Comparison of ENCODE assay signal across 7 cellular contexts in genomic region chr2:118834901-118835738, GRCh38. TPM values are rescaled to one million over a fixed set of nuclear protein-coding genes. Genes with fewer than 3 reads are reported as not detected.
DNase-seq lines count a peak whose midpoint lies in the region; ATAC-seq and TF ChIP-seq lines count a peak whose summit lies in the region.

No MANE protein-coding gene starts in this region.

- ATAC-seq in body of pancreas (peak; percentile 57), HG02884 (IDR thresholded peaks at IDR 0.05; ENCODE audit: unreplicated experiment) (no peak)
- ATAC-seq in stimulated activated naive B cell treated with anti-CD40 and anti-IgM and Interleukin-4, amounts not matched to agents 10 μg/mL and 1 μg/mL and 100 μg/mL, for 72 hours (replicated peaks): no peak

- H3K27me3 Mint-ChIP-seq in stimulated activated naive B cell treated with anti-CD40 and anti-IgM and Interleukin-4, amounts not matched to agents 10 μg/mL and 1 μg/mL and 100 μg/mL, for 72 hours: peaks cover 76 to 97% of the 10 kb centered on the region in 2 donors

- TF ChIP-seq POLR2A in body of pancreas (IDR thresholded peaks at IDR 0.05): no peak

- H3K4me3 Mint-ChIP-seq in stimulated activated naive B cell treated with anti-CD40 and anti-IgM and Interleukin-4, amounts not matched to agents 10 μg/mL and 1 μg/mL and 100 μg/mL, for 72 hours: peak overlapping the region; percentile 51 to 74

- H3K4me1 ChIP-seq in HUES6 (ENCODE audit: control insufficient read depth, insufficient read depth, low read length) (peaks cover 35% of the 10 kb centered on the region), body of pancreas (peaks cover 19% of the 10 kb centered on the region)

- peak overlapping the region; percentile 59 for H3K27ac Mint-ChIP-seq in stimulated activated naive B cell treated with anti-CD40 and anti-IgM and Interleukin-4, amounts not matched to agents 10 μg/mL and 1 μg/mL and 100 μg/mL, for 72 hours

- H3K9me3 ChIP-seq in HUES6 (ENCODE audit: control insufficient read depth, insufficient read depth, low read depth, low read length): no peaks in the 10 kb centered on the region
- H3K9me3 ChIP-seq in body of pancreas: no peaks in the 10 kb centered on the region

- peaks cover 10 to 29% of the 10 kb centered on the region in 2 donors for H3K4me1 Mint-ChIP-seq in stimulated activated naive B cell treated with anti-CD40 and anti-IgM and Interleukin-4, amounts not matched to agents 10 μg/mL and 1 μg/mL and 100 μg/mL, for 72 hours

- H3K27ac ChIP-seq in HUES6 (ENCODE audit: low read depth, low read length): no peak overlapping the region
- no peak overlapping the region for H3K27ac ChIP-seq in body of pancreas

- H3K27me3 ChIP-seq in HUES6 (ENCODE audit: control insufficient read depth, insufficient read depth, low read length) (peaks cover 100% of the 10 kb centered on the region), body of pancreas (peaks cover 0 to 28% of the 10 kb centered on the region in 2 donors)

- no peaks in the 10 kb centered on the region for H3K9me3 Mint-ChIP-seq in stimulated activated naive B cell treated with anti-CD40 and anti-IgM and Interleukin-4, amounts not matched to agents 10 μg/mL and 1 μg/mL and 100 μg/mL, for 72 hours

- DNase-seq in body of pancreas (peak in 2 of 4 donors; percentile 38 to 49), left kidney (ENCODE audit: low read depth, low spot score) (peak; percentile 44), NCI-H82 treated with DMSO at 0.1 percent for 48 hours (lab: John Stamatoyannopoulos, UW; ENCODE audit: unreplicated experiment) (no peak), NCI-H1092 (lab: John Stamatoyannopoulos, UW) (no peak)
- no peak for DNase-seq in stimulated activated naive B cell treated with anti-CD40 and anti-IgM and Interleukin-4, amounts not matched to agents 10 μg/mL and 1 μg/mL and 100 μg/mL, for 72 hours

- H3K4me3 ChIP-seq in HUES6 (ENCODE audit: low read depth, low read length) (peak overlapping the region; percentile 63), body of pancreas (peak overlapping the region in 1 of 2 donors; percentile 70)

- H3K9ac ChIP-seq in HUES6 (ENCODE audit: low read length): no peak overlapping the region

- intact Hi-C loops in body of pancreas (cut with DNase I): no loop called here

- 1 to 3% methylated on average over 48 to 60 of the region's 60 CpGs for WGBS in body of pancreas, 2 donors

- peaks cover 0 to 2% of the 10 kb centered on the region in 2 donors for H3K36me3 Mint-ChIP-seq in stimulated activated naive B cell treated with anti-CD40 and anti-IgM and Interleukin-4, amounts not matched to agents 10 μg/mL and 1 μg/mL and 100 μg/mL, for 72 hours

- H3K36me3 ChIP-seq in HUES6 (ENCODE audit: control insufficient read depth, insufficient read depth, low read length) (no peaks in the 10 kb centered on the region), body of pancreas (replicated peaks in 1 of 2; ENCODE audit: insufficient read depth in 1 of 2, low read depth in 2 of 2) (no peaks in the 10 kb centered on the region)

- no peak for TF ChIP-seq CTCF in body of pancreas (IDR thresholded peaks at IDR 0.05)

RNA-seq across cellular contexts. Expression of gene EN1, which starts 12.3 kb away (rescaled TPM):
- not detected for total RNA-seq in body of pancreas
